ENCODE assay signal across 10 cellular contexts in genomic region chr2:203871371-203871983, GRCh38. TPM values are rescaled to one million over a fixed set of nuclear protein-coding genes. Genes with fewer than 3 reads are reported as not detected.
DNase-seq lines count a peak whose midpoint lies in the region; ATAC-seq and TF ChIP-seq lines count a peak whose summit lies in the region.
"Had no signal": no experiment of that assay in that cellular context is flagged by ENCODE, and none has a peak within 500 bp of the region (broad histone marks: within the 10 kb centered on the region; RNA-seq: fewer than 3 reads in every experiment).

No MANE protein-coding gene starts in this region.

- peaks cover 27% of the 10 kb centered on the region for H3K27me3 Mint-ChIP-seq in HFFc6 (ENCODE audit: insufficient read depth)

- peak overlapping the region; percentile 19 for H3K27ac ChIP-seq in muscle layer of duodenum (ENCODE audit: low read length)
- H3K27ac ChIP-seq: uterus had no signal

- no peaks in the 10 kb centered on the region for H3K4me1 ChIP-seq in muscle layer of duodenum (ENCODE audit: control insufficient read depth in 1 of 2, insufficient read depth in 2 of 2, low read length in 2 of 2)
- H3K4me1 ChIP-seq: uterus had no signal

- no peak overlapping the region for H3K4me3 Mint-ChIP-seq in HFFc6

- no peaks in the 10 kb centered on the region for H3K36me3 Mint-ChIP-seq in HFFc6 (ENCODE audit: low read depth)

- TF ChIP-seq CTCF in HFFc6 (IDR thresholded peaks at IDR 0.05) = no peak

- ATAC-seq in GM21619 (IDR thresholded peaks at IDR 0.05; ENCODE audit: unreplicated experiment) (peak; percentile 98), HG03571 (IDR thresholded peaks at IDR 0.05; ENCODE audit: unreplicated experiment) (peak; percentile 95)

- no peaks in the 10 kb centered on the region for H3K27me3 ChIP-seq in muscle layer of duodenum (ENCODE audit: low read depth, low read length)
- H3K27me3 ChIP-seq: uterus had no signal

- no peaks in the 10 kb centered on the region for H3K4me1 Mint-ChIP-seq in HFFc6 (ENCODE audit: low read depth)

- H3K36me3 ChIP-seq in muscle layer of duodenum (ENCODE audit: control insufficient read depth in 1 of 2, insufficient read depth in 2 of 2, low read length in 2 of 2) = no peaks in the 10 kb centered on the region
- H3K36me3 ChIP-seq: uterus had no signal

- DNase-seq in NOMO-1 treated with DMSO at 0.1 percent for 48 hours (lab: John Stamatoyannopoulos, UW; ENCODE audit: unreplicated experiment) (peak; percentile 19), NOMO-1 treated with dmso at 0.1 percent for 144 hours (lab: John Stamatoyannopoulos, UW; ENCODE audit: unreplicated experiment) (no peak), GOT3 (lab: John Stamatoyannopoulos, UW) (no peak), HFFc6 (no peak), retina (no peak)
- DNase-seq: erythroblast, uterus had no signal

- H3K9me3 ChIP-seq in muscle layer of duodenum (ENCODE audit: control insufficient read depth in 1 of 2, low read length in 2 of 2) = no peaks in the 10 kb centered on the region
- H3K9me3 ChIP-seq: uterus had no signal

- no peak overlapping the region for H3K27ac Mint-ChIP-seq in HFFc6

- no peaks in the 10 kb centered on the region for H3K9me3 Mint-ChIP-seq in HFFc6

- H3K4me3 ChIP-seq in muscle layer of duodenum (ENCODE audit: low read depth in 1 of 2, low read length in 2 of 2) = no peak overlapping the region
- H3K4me3 ChIP-seq: uterus had no signal

RNA-seq across cellular contexts. Expression of gene CTLA4, which starts 3.9 kb away (rescaled TPM):
- total RNA-seq in HFFc6 (2021; fragmentation: NEBNext Ultra II Directional; extraction: Animal tissue kit (Norgen Biotek cat#: 25700)) = not detected
